In genomic region chr22:37420656-37421467, GRCh38 we compare ENCODE assay signal across 11 cellular contexts. TPM values are rescaled to one million over a fixed set of nuclear protein-coding genes. Genes with fewer than 3 reads are reported as not detected.
DNase-seq lines count a peak whose midpoint lies in the region; ATAC-seq and TF ChIP-seq lines count a peak whose summit lies in the region.
"Had no signal": no experiment of that assay in that cellular context is flagged by ENCODE, and none has a peak within 500 bp of the region (broad histone marks: within the 10 kb centered on the region; RNA-seq: fewer than 3 reads in every experiment).

No MANE protein-coding gene starts in this region.

- H3K4me3 Mint-ChIP-seq in activated naive CD4-positive, alpha-beta T cell treated with anti-CD3 and anti-CD28 coated beads, Interleukin-2, amount 50 U/mL, for 24 hours, result peak overlapping the region; percentile 86
- H3K4me3 Mint-ChIP-seq in activated T-helper 17 cell treated with anti-CD3 and anti-CD28 coated beads, Interleukin-2, amount 50 U/mL, for 72 hours, result peak overlapping the region; percentile 79
- H3K4me3 Mint-ChIP-seq in type B pancreatic cell, result peak overlapping the region; percentile 85

- H3K4me1 Mint-ChIP-seq in activated naive CD4-positive, alpha-beta T cell treated with anti-CD3 and anti-CD28 coated beads, Interleukin-2, amount 50 U/mL, for 24 hours, result peaks cover 26% of the 10 kb centered on the region
- peaks cover 26% of the 10 kb centered on the region for H3K4me1 Mint-ChIP-seq in activated T-helper 17 cell treated with anti-CD3 and anti-CD28 coated beads, Interleukin-2, amount 50 U/mL, for 72 hours
- H3K4me1 Mint-ChIP-seq in type B pancreatic cell (ENCODE audit: unreplicated experiment), result peaks cover 22% of the 10 kb centered on the region

- peak; percentile 42 for TF ChIP-seq CTCF in type B pancreatic cell (conservative IDR thresholded peaks at IDR 0.05)

- H3K36me3 Mint-ChIP-seq in activated naive CD4-positive, alpha-beta T cell treated with anti-CD3 and anti-CD28 coated beads, Interleukin-2, amount 50 U/mL, for 24 hours, result no peaks in the 10 kb centered on the region
- no peaks in the 10 kb centered on the region for H3K36me3 Mint-ChIP-seq in activated T-helper 17 cell treated with anti-CD3 and anti-CD28 coated beads, Interleukin-2, amount 50 U/mL, for 72 hours (ENCODE audit: low read depth)
- H3K36me3 Mint-ChIP-seq in type B pancreatic cell, result no peaks in the 10 kb centered on the region

- H3K4me1 ChIP-seq in iPS-18a (ENCODE audit: control insufficient read depth, low read depth, low read length), result peaks cover 3% of the 10 kb centered on the region

- no peak overlapping the region for H3K27ac ChIP-seq in iPS-18a (ENCODE audit: low read length)
- H3K27ac ChIP-seq: skin epidermis had no signal

- H3K27me3 Mint-ChIP-seq in activated naive CD4-positive, alpha-beta T cell treated with anti-CD3 and anti-CD28 coated beads, Interleukin-2, amount 50 U/mL, for 24 hours, result peaks cover 36% of the 10 kb centered on the region
- peaks cover 51% of the 10 kb centered on the region for H3K27me3 Mint-ChIP-seq in activated T-helper 17 cell treated with anti-CD3 and anti-CD28 coated beads, Interleukin-2, amount 50 U/mL, for 72 hours
- H3K27me3 Mint-ChIP-seq in type B pancreatic cell, result peaks cover 84% of the 10 kb centered on the region

- H3K9ac ChIP-seq in iPS-18a (ENCODE audit: low read length), result peak overlapping the region; percentile 2

- DNase-seq in activated naive CD4-positive, alpha-beta T cell (lab: John Stamatoyannopoulos, UW), result no peak
- DNase-seq in type B pancreatic cell (ENCODE audit: extremely low spot score, unreplicated experiment), result no peak
- no peak for DNase-seq in occipital lobe (lab: John Stamatoyannopoulos, UW)
- no peak for DNase-seq in NCI-H748 (lab: John Stamatoyannopoulos, UW; ENCODE audit: unreplicated experiment)
- DNase-seq: activated CD4-positive, CD25-positive, alpha-beta regulatory T cell treated with anti-CD3 and anti-CD28 coated beads, Interleukin-2, amount 50 U/mL, for 72 hours; Karpas-422 had no signal

- no peaks in the 10 kb centered on the region for H3K9me3 Mint-ChIP-seq in activated naive CD4-positive, alpha-beta T cell treated with anti-CD3 and anti-CD28 coated beads, Interleukin-2, amount 50 U/mL, for 24 hours
- H3K9me3 Mint-ChIP-seq in activated T-helper 17 cell treated with anti-CD3 and anti-CD28 coated beads, Interleukin-2, amount 50 U/mL, for 72 hours, result no peaks in the 10 kb centered on the region
- H3K9me3 Mint-ChIP-seq in type B pancreatic cell, result no peaks in the 10 kb centered on the region

- no peak overlapping the region for H3K27ac Mint-ChIP-seq in activated naive CD4-positive, alpha-beta T cell treated with anti-CD3 and anti-CD28 coated beads, Interleukin-2, amount 50 U/mL, for 24 hours
- no peak overlapping the region for H3K27ac Mint-ChIP-seq in activated T-helper 17 cell treated with anti-CD3 and anti-CD28 coated beads, Interleukin-2, amount 50 U/mL, for 72 hours
- no peak overlapping the region for H3K27ac Mint-ChIP-seq in type B pancreatic cell

- peak overlapping the region; percentile 59 for H3K4me3 ChIP-seq in iPS-18a (ENCODE audit: low read length)

- peaks cover 68% of the 10 kb centered on the region for H3K27me3 ChIP-seq in iPS-18a (ENCODE audit: control insufficient read depth, insufficient read depth, low read length)

- no peak for ATAC-seq in activated T-helper 17 cell treated with anti-CD3 and anti-CD28 coated beads, Interleukin-2, amount 50 U/mL, for 72 hours (replicated peaks)
- no peak for ATAC-seq in HG02840 (IDR thresholded peaks at IDR 0.05; ENCODE audit: low FRiP score, unreplicated experiment)

- no peaks in the 10 kb centered on the region for H3K9me3 ChIP-seq in iPS-18a (ENCODE audit: control insufficient read depth, low read depth, low read length)

- no peaks in the 10 kb centered on the region for H3K36me3 ChIP-seq in iPS-18a (ENCODE audit: control insufficient read depth, low read depth, low read length)

RNA-seq across cellular contexts. Expression of gene ELFN2, which starts 6.4 kb away (rescaled TPM):
- 1 to 10 TPM in 1 of 2 donors, under 1 TPM in 1; 0.24 to 2.2 TPM for total RNA-seq in activated T-helper 17 cell treated with anti-CD3 and anti-CD28 coated beads, Interleukin-2, amount 50 U/mL, for 72 hours
- 0.53 and 1.3 TPM in 2 replicates for total RNA-seq in type B pancreatic cell (ENCODE audit: low replicate concordance)
- 14.7 TPM for total RNA-seq in occipital lobe
